ENCODE assay signal across 10 cellular contexts in genomic region chr11:9001736-9002135, GRCh38. TPM values are rescaled to one million over a fixed set of nuclear protein-coding genes. Genes with fewer than 3 reads are reported as not detected.
A peak's percentile ranks its signal among the peaks of the same experiment; 100 is the strongest.
DNase-seq lines count a peak whose midpoint lies in the region; ATAC-seq, FAIRE-seq and TF ChIP-seq lines count a peak whose summit lies in the region.
"Had no signal": no experiment of that assay in that cellular context is flagged by ENCODE, and none has a peak within 500 bp of the region (broad histone marks: within the 10 kb centered on the region; RNA-seq: fewer than 3 reads in every experiment).

No MANE protein-coding gene starts in this region.

- TF ChIP-seq CTCF in osteoblast (IDR thresholded peaks at IDR 0.05; ENCODE audit: extremely low read depth, low read depth, low read length), result no peak
- TF ChIP-seq CTCF in colonic mucosa (IDR thresholded peaks at IDR 0.05), result no peak

- ATAC-seq in activated naive CD8-positive, alpha-beta T cell treated with anti-CD3 and anti-CD28 coated beads, Interleukin-2, amount 50 U/mL, for 24 hours, result peak; percentile 97
- no peak for ATAC-seq in GM18520 (IDR thresholded peaks at IDR 0.05; ENCODE audit: unreplicated experiment)
- no peak for ATAC-seq in GM21367 (IDR thresholded peaks at IDR 0.05; ENCODE audit: unreplicated experiment)

- no peaks in the 10 kb centered on the region for H3K36me3 Mint-ChIP-seq in activated naive CD8-positive, alpha-beta T cell treated with anti-CD3 and anti-CD28 coated beads, Interleukin-2, amount 50 U/mL, for 24 hours (ENCODE audit: low read depth)

- H3K36me3 ChIP-seq in osteoblast (ENCODE audit: insufficient read depth, low read length), result no peaks in the 10 kb centered on the region
- no peaks in the 10 kb centered on the region for H3K36me3 ChIP-seq in colonic mucosa

- H3K27ac Mint-ChIP-seq in activated naive CD8-positive, alpha-beta T cell treated with anti-CD3 and anti-CD28 coated beads, Interleukin-2, amount 50 U/mL, for 24 hours, result no peak overlapping the region

- no peak overlapping the region for H3K9ac ChIP-seq in colonic mucosa (ENCODE audit: low read depth in 2 of 2, low read length in 2 of 2)

- H3K79me2 ChIP-seq in osteoblast (ENCODE audit: insufficient read depth, low read length), result peaks cover 28% of the 10 kb centered on the region

- peak; percentile 84 for FAIRE-seq in RCC 7860 (lab: Jason Lieb, UNC)
- FAIRE-seq: islet of Langerhans had no signal

- H3K4me1 ChIP-seq in osteoblast (ENCODE audit: insufficient read depth, low read length), result peaks cover 30% of the 10 kb centered on the region
- H3K4me1 ChIP-seq in colonic mucosa, result peaks cover 2% of the 10 kb centered on the region

- H3K27me3 ChIP-seq in osteoblast (ENCODE audit: insufficient read depth, low read length), result peaks cover 26% of the 10 kb centered on the region
- H3K27me3 ChIP-seq in colonic mucosa, result peaks cover 29% of the 10 kb centered on the region

- peaks cover 28% of the 10 kb centered on the region for H3K4me1 Mint-ChIP-seq in activated naive CD8-positive, alpha-beta T cell treated with anti-CD3 and anti-CD28 coated beads, Interleukin-2, amount 50 U/mL, for 24 hours

- DNase-seq in Daoy (ENCODE audit: low read depth) (peak; percentile 88), RCC 7860 (ENCODE audit: low spot score) (peak; percentile 90), osteoblast (ENCODE audit: insufficient read length, low spot score, missing footprints) (peak; percentile 95), NCI-H2029 (lab: John Stamatoyannopoulos, UW) (no peak), colonic mucosa (no peak)
- DNase-seq in activated naive CD8-positive, alpha-beta T cell treated with anti-CD3 and anti-CD28 coated beads, Interleukin-2, amount 50 U/mL, for 24 hours, result peak; percentile 46

- intact Hi-C loops in colonic mucosa (cut with DNase I), result no loop called here

- H3K4me3 ChIP-seq in osteoblast (ENCODE audit: insufficient read depth, low read length), result no peak overlapping the region
- H3K4me3 ChIP-seq in colonic mucosa, result no peak overlapping the region
- H3K4me3 ChIP-seq: SK-N-MC had no signal

- H3K27ac ChIP-seq in osteoblast (ENCODE audit: low read depth, low read length) (peak overlapping the region; percentile 51), colonic mucosa (no peak overlapping the region)
- H3K27ac ChIP-seq: SK-N-MC had no signal

- H2AFZ ChIP-seq in osteoblast (ENCODE audit: low read length), result peak overlapping the region; percentile 52

- no peak overlapping the region for H3K4me3 Mint-ChIP-seq in activated naive CD8-positive, alpha-beta T cell treated with anti-CD3 and anti-CD28 coated beads, Interleukin-2, amount 50 U/mL, for 24 hours

- H4K20me1 ChIP-seq in osteoblast (ENCODE audit: insufficient read depth, low read length), result no peaks in the 10 kb centered on the region

- H3K27me3 Mint-ChIP-seq in activated naive CD8-positive, alpha-beta T cell treated with anti-CD3 and anti-CD28 coated beads, Interleukin-2, amount 50 U/mL, for 24 hours, result peaks cover 62% of the 10 kb centered on the region

- no peaks in the 10 kb centered on the region for H3K9me3 Mint-ChIP-seq in activated naive CD8-positive, alpha-beta T cell treated with anti-CD3 and anti-CD28 coated beads, Interleukin-2, amount 50 U/mL, for 24 hours

- peak overlapping the region; percentile 60 for H3K4me2 ChIP-seq in osteoblast (ENCODE audit: insufficient read depth, low read length)

- H3K9me3 ChIP-seq in osteoblast (ENCODE audit: low read depth, low read length), result no peaks in the 10 kb centered on the region
- H3K9me3 ChIP-seq in colonic mucosa, result no peaks in the 10 kb centered on the region

RNA-seq across cellular contexts. Expression of gene NRIP3, which starts 2.1 kb away (rescaled TPM):
- total RNA-seq in Daoy (2014; rRNA removed; shearing (Covaris generic)), result 27.4 and 34.8 TPM in 2 replicates
- 6.2 and 6.8 TPM in 2 replicates for total RNA-seq in osteoblast
- total RNA-seq in colonic mucosa, result under 1 TPM; 0.20 to 0.42 TPM

RNA-seq across cellular contexts. Expression of gene TMEM9B, which starts 37.5 kb away (rescaled TPM):
- 37.9 and 40.9 TPM in 2 replicates for total RNA-seq in Daoy (2014; rRNA removed; shearing (Covaris generic))
- total RNA-seq in osteoblast (32.6 and 40.1 TPM in 2 replicates), colonic mucosa (10 to 100 TPM; 55.3 to 69.3 TPM)

RNA-seq across cellular contexts. Expression of gene ASCL3, which starts 58.9 kb away (rescaled TPM):
- not detected in 2 replicates for total RNA-seq in Daoy (2014; rRNA removed; shearing (Covaris generic))
- total RNA-seq in osteoblast, result not detected in 2 replicates
- not detected for total RNA-seq in colonic mucosa

Comparison
In these comparisons a context has a peak if more than half of its experiments do, and no peak if none do; other contexts are left out.
1. DNase-seq: peak in Daoy (single experiment), RCC 7860 (single experiment), activated naive CD8-positive, alpha-beta T cell treated with anti-CD3 and anti-CD28 coated beads, Interleukin-2, amount 50 U/mL, for 24 hours (single experiment) and osteoblast (single experiment); none in NCI-H2029 (single experiment) and colonic mucosa (single experiment).